Comparison of ENCODE assay signal across 17 cellular contexts in the genomic region with DNA sequence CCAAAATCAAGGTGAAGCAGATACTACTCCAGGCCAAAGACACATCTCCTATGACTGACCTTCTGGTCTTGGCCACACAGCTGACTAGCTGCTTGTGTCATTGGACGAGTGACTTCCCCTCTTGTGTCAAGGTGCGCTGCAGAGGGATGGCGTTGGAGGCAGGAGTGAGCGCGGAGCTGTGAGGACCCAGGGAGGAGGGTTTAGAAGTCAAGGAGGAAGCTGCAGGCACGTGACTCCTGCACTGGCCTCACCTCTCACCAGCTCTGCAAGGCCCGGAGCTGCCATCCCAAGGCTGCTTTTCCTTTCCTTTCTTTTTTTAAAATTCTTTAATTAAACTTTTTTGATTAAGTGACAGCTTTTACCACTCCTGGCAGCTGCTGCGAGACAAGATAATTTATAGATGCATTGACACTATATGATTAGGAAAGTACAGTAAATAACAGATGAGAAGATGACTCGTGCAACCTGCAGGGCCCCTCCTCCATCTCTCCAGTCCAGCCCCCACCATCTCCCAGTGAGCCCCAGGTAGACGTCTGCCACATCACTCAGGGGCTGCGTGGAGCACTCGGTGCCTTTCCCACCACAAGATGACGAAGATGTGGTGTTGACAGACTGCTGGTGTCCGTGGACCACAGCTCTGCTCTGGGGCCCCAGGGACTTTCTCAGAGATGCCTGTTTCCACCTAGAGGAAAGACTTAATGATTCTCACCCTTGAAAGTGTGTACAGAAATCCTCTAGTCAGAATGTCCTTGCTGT.
"Had no signal": no experiment of that assay in that cellular context is flagged by ENCODE, and none has a peak within 500 bp of the region (broad histone marks: within the 10 kb centered on the region; RNA-seq: fewer than 3 reads in every experiment).

No MANE protein-coding gene starts in this region.

- H3K4me3 Mint-ChIP-seq: activated CD4-positive, alpha-beta memory T cell treated with anti-CD3 and anti-CD28 coated beads, Interleukin-2, amount 10 ng/mL, durations not matched to agents 7 days and 5 days; activated naive CD4-positive, alpha-beta T cell treated with anti-CD3 and anti-CD28 coated beads, Interleukin-2, amount 50 U/mL, for 24 hours; activated T-cell treated with anti-CD3 and anti-CD28 coated beads, Interleukin-2, amount 50 U/mL, for 4 hours; dendritic cell treated with granulocyte-macrophage colony-stimulating factor and Interleukin-4, amounts not matched to agents 40 ng/mL and 50 ng/mL, for 4 days; naive B cell; stimulated activated naive CD8-positive, alpha-beta T cell treated with anti-CD3 and anti-CD28 coated beads, Interleukin-15, Interleukin-2, amounts not matched to agents 100 ng/mL and 50 ng/mL, for 24 hours had no signal

- H3K4me1 Mint-ChIP-seq: activated CD4-positive, alpha-beta memory T cell treated with anti-CD3 and anti-CD28 coated beads, Interleukin-2, amount 10 ng/mL, durations not matched to agents 7 days and 5 days; activated naive CD4-positive, alpha-beta T cell treated with anti-CD3 and anti-CD28 coated beads, Interleukin-2, amount 50 U/mL, for 24 hours; naive B cell had no signal

- H3K27ac Mint-ChIP-seq: activated CD4-positive, alpha-beta memory T cell treated with anti-CD3 and anti-CD28 coated beads, Interleukin-2, amount 10 ng/mL, durations not matched to agents 7 days and 5 days; activated naive CD4-positive, alpha-beta T cell treated with anti-CD3 and anti-CD28 coated beads, Interleukin-2, amount 50 U/mL, for 24 hours; dendritic cell treated with granulocyte-macrophage colony-stimulating factor and Interleukin-4, amounts not matched to agents 40 ng/mL and 50 ng/mL, for 4 days; naive B cell; stimulated activated naive CD8-positive, alpha-beta T cell treated with anti-CD3 and anti-CD28 coated beads, Interleukin-15, Interleukin-2, amounts not matched to agents 100 ng/mL and 50 ng/mL, for 24 hours had no signal

- H3K36me3 Mint-ChIP-seq: activated naive CD4-positive, alpha-beta T cell treated with anti-CD3 and anti-CD28 coated beads, Interleukin-2, amount 50 U/mL, for 24 hours; naive B cell had no signal

- H3K27me3 Mint-ChIP-seq: activated naive CD4-positive, alpha-beta T cell treated with anti-CD3 and anti-CD28 coated beads, Interleukin-2, amount 50 U/mL, for 24 hours; stimulated activated naive CD8-positive, alpha-beta T cell treated with anti-CD3 and anti-CD28 coated beads, Interleukin-15, Interleukin-2, amounts not matched to agents 100 ng/mL and 50 ng/mL, for 24 hours had no signal

- FAIRE-seq: TTC549 had no signal

- H3K9me3 Mint-ChIP-seq: activated CD4-positive, alpha-beta memory T cell treated with anti-CD3 and anti-CD28 coated beads, Interleukin-2, amount 10 ng/mL, durations not matched to agents 7 days and 5 days; activated naive CD4-positive, alpha-beta T cell treated with anti-CD3 and anti-CD28 coated beads, Interleukin-2, amount 50 U/mL, for 24 hours; activated T-cell treated with anti-CD3 and anti-CD28 coated beads, Interleukin-2, amount 50 U/mL, for 4 hours; dendritic cell treated with granulocyte-macrophage colony-stimulating factor and Interleukin-4, amounts not matched to agents 40 ng/mL and 50 ng/mL, for 4 days; naive B cell; stimulated activated naive CD8-positive, alpha-beta T cell treated with anti-CD3 and anti-CD28 coated beads, Interleukin-15, Interleukin-2, amounts not matched to agents 100 ng/mL and 50 ng/mL, for 24 hours had no signal

- ATAC-seq: esophagus mucosa, gastrocnemius medialis, left ventricle myocardium superior had no signal

- DNase-seq: activated CD4-positive, alpha-beta memory T cell treated with anti-CD3 and anti-CD28 coated beads, Interleukin-2, amount 10 ng/mL, durations not matched to agents 7 days and 5 days; activated CD4-positive, alpha-beta T cell treated with anti-CD3 and anti-CD28 coated beads for 4 hours; activated gamma-delta T cell; activated T-cell treated with anti-CD3 and anti-CD28 coated beads, Interleukin-2, amount 50 U/mL, for 4 hours; amniotic stem cell; effector CD8-positive, alpha-beta T cell; gastrocnemius medialis; head of caudate nucleus; left ventricle myocardium superior; naive B cell; retina; transverse colon had no signal
